2 cellular contexts compared by ENCODE assay signal in the genomic region with DNA sequence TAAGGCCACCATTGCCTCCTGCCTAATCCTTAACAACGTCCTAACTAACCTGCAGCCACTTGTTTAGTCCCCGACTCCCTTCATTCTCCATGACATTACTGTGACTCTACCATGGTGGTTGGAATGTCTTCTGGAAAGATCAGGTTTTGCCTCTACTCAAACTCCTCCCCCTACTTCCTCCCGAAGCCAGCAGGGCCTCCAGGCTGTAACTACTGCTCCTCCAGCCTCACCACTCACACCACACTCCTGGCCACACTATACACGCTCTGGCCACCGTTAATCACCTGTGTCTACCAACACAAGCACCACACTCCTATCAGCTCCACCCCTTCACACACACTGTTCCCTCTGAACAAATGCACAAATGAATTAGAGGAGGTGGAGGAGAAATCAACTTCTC.
TF ChIP-seq lines count a peak whose summit lies in the region.

No MANE protein-coding gene starts in this region.

TF ChIP-seq in HEK293, 187 proteins besides CTCF, POLR2A, EP300 and RAD21 (continued from another document):
- TF ChIP-seq, protein P1, sequence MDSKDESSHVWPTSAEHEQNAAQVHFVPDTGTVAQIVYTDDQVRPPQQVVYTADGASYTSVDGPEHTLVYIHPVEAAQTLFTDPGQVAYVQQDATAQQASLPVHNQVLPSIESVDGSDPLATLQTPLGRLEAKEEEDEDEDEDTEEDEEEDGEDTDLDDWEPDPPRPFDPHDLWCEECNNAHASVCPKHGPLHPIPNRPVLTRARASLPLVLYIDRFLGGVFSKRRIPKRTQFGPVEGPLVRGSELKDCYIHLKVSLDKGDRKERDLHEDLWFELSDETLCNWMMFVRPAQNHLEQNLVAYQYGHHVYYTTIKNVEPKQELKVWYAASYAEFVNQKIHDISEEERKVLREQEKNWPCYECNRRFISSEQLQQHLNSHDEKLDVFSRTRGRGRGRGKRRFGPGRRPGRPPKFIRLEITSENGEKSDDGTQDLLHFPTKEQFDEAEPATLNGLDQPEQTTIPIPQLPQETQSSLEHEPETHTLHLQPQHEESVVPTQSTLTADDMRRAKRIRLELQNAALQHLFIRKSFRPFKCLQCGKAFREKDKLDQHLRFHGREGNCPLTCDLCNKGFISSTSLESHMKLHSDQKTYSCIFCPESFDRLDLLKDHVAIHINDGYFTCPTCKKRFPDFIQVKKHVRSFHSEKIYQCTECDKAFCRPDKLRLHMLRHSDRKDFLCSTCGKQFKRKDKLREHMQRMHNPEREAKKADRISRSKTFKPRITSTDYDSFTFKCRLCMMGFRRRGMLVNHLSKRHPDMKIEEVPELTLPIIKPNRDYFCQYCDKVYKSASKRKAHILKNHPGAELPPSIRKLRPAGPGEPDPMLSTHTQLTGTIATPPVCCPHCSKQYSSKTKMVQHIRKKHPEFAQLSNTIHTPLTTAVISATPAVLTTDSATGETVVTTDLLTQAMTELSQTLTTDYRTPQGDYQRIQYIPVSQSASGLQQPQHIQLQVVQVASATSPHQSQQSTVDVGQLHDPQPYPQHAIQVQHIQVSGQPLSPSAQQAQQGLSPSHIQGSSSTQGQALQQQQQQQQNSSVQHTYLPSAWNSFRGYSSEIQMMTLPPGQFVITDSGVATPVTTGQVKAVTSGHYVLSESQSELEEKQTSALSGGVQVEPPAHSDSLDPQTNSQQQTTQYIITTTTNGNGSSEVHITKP (tag by site-specific recombination; IDR thresholded peaks at IDR 0.05), result no peak
- TF ChIP-seq, protein P2, sequence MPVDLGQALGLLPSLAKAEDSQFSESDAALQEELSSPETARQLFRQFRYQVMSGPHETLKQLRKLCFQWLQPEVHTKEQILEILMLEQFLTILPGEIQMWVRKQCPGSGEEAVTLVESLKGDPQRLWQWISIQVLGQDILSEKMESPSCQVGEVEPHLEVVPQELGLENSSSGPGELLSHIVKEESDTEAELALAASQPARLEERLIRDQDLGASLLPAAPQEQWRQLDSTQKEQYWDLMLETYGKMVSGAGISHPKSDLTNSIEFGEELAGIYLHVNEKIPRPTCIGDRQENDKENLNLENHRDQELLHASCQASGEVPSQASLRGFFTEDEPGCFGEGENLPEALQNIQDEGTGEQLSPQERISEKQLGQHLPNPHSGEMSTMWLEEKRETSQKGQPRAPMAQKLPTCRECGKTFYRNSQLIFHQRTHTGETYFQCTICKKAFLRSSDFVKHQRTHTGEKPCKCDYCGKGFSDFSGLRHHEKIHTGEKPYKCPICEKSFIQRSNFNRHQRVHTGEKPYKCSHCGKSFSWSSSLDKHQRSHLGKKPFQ (tag by site-specific recombination; IDR thresholded peaks at IDR 0.05), result peak; percentile 84; the same call in 1 of the 2 replicates
- TF ChIP-seq, protein P3, sequence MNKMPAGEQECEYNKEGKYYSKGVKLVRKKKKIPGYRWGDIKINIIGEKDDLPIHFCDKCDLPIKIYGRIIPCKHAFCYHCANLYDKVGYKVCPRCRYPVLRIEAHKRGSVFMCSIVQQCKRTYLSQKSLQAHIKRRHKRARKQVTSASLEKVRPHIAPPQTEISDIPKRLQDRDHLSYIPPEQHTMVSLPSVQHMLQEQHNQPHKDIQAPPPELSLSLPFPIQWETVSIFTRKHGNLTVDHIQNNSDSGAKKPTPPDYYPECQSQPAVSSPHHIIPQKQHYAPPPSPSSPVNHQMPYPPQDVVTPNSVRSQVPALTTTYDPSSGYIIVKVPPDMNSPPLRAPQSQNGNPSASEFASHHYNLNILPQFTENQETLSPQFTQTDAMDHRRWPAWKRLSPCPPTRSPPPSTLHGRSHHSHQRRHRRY (tag by site-specific recombination; IDR thresholded peaks at IDR 0.05), result no peak

TF ChIP-seq in WTC11, 78 proteins besides CTCF, POLR2A, EP300 and RAD21 (continued from another document):
- TF ChIP-seq, protein P4, sequence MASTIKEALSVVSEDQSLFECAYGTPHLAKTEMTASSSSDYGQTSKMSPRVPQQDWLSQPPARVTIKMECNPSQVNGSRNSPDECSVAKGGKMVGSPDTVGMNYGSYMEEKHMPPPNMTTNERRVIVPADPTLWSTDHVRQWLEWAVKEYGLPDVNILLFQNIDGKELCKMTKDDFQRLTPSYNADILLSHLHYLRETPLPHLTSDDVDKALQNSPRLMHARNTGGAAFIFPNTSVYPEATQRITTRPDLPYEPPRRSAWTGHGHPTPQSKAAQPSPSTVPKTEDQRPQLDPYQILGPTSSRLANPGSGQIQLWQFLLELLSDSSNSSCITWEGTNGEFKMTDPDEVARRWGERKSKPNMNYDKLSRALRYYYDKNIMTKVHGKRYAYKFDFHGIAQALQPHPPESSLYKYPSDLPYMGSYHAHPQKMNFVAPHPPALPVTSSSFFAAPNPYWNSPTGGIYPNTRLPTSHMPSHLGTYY (CRISPR knock-in tag; IDR thresholded peaks at IDR 0.05), result no peak
- TF ChIP-seq GTF2I (CRISPR knock-in tag; conservative IDR thresholded peaks at IDR 0.05), result no peak
